ENCODE assay signal across 21 cellular contexts in the genomic region with DNA sequence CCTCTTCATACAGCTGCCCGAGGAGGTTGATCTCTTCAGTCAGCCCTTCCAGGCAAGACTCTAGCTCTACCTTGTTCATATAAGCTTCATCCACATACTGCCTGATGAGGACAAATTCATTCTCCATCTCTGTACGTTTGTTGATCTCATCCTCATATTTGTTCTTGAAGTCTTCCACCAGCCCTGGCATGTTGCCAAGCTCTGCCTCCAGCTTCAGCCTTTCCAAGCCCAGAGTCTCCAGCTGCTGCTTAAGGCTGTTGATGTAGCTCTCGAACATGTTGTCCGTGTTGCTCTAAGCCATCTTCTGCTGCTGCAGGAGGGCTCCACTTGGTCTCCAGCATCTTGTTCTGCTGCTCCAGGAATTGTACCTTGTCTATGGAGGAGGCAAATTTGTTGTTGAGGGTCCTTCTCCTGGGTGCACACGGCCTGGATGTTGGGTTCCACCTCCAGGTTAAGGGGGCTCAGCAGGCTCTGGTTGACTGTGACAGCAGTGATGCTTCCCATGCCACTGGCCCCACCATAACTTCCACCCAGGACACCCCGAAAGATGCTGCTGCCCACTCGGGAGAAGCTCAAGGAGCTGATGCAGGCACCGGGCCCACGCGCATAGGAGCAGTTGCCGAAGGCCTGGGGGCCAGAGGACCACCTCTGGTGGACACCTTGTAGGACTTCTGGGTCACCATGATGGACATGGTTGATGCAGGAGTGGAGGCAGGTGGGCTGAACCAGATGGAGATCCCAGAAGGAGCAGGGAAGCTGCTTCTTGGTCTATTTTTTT. TPM values are rescaled to one million over a fixed set of nuclear protein-coding genes. Genes with fewer than 3 reads are reported as not detected.
A peak's percentile ranks its signal among the peaks of the same experiment; 100 is the strongest.
DNase-seq lines count a peak whose midpoint lies in the region; TF ChIP-seq lines count a peak whose summit lies in the region.
"Had no signal": no experiment of that assay in that cellular context is flagged by ENCODE, and none has a peak within 500 bp of the region (broad histone marks: within the 10 kb centered on the region; RNA-seq: fewer than 3 reads in every experiment).

No MANE protein-coding gene starts in this region.

- H3K9me2 ChIP-seq in hepatocyte (replicated peaks; ENCODE audit: insufficient read depth): no peaks in the 10 kb centered on the region

- H3K27ac ChIP-seq in hepatocyte: no peak overlapping the region
- H3K27ac ChIP-seq: A549; BLaER1 treated with 17β-estradiol and CSF1 and Interleukin-3, amounts not matched to agents 10 nM and 100 nM; KMS-11 had no signal

- no peak for TF ChIP-seq CTCF in hepatocyte (IDR thresholded peaks at IDR 0.05; ENCODE audit: poor library complexity)

- WGBS in hepatocyte (ENCODE audit: low lambda C conversion rate, missing lambda C conversion rate): 94% methylated on average over 11 of the region's 11 CpGs

- H3K9me3 ChIP-seq in hepatocyte (ENCODE audit: low read depth): peaks cover 4% of the 10 kb centered on the region

- DNase-seq in NCI-H2196 (lab: John Stamatoyannopoulos, UW; ENCODE audit: unreplicated experiment) (peak; percentile 13), NCI-H2196 treated with DMSO at 0.1 percent for 48 hours (lab: John Stamatoyannopoulos, UW; ENCODE audit: unreplicated experiment) (no peak), COLO668 (lab: John Stamatoyannopoulos, UW; ENCODE audit: unreplicated experiment) (peak; percentile 43), RPMI8226 (peak; percentile 31), hepatocyte (ENCODE audit: low spot score) (peak; percentile 13), NCI-H146 (lab: John Stamatoyannopoulos, UW) (no peak), DMS79 (lab: John Stamatoyannopoulos, UW) (no peak)
- DNase-seq: CD8-positive, alpha-beta memory T cell; GF-D8; H9; MV-4-11; NCI-H1417; NCI-H187 treated with DMSO at 0.1 percent for 48 hours; NCI-H524; NK-92 treated with Interleukin-12 subunit alpha and Interleukin-12 subunit beta, amount 100 ng/mL, for 24 hours; SHP77 treated with DMSO at 0.1 percent for 48 hours; T-cell had no signal

- H3K4me1 ChIP-seq in hepatocyte (ENCODE audit: insufficient read depth): no peaks in the 10 kb centered on the region
- H3K4me1 ChIP-seq: A549; BLaER1 treated with 17β-estradiol and CSF1 and Interleukin-3, amounts not matched to agents 10 nM and 100 nM had no signal

- no peaks in the 10 kb centered on the region for H4K20me1 ChIP-seq in hepatocyte (ENCODE audit: insufficient read depth, poor library complexity, severe bottlenecking)
- H4K20me1 ChIP-seq: BLaER1 treated with 17β-estradiol and CSF1 and Interleukin-3, amounts not matched to agents 10 nM and 100 nM had no signal

- no peak overlapping the region for H3K4me3 ChIP-seq in hepatocyte
- H3K4me3 ChIP-seq: A549; BLaER1 treated with 17β-estradiol and CSF1 and Interleukin-3, amounts not matched to agents 10 nM and 100 nM; GM12878 had no signal

- H3K4me2 ChIP-seq in hepatocyte: no peak overlapping the region
- H3K4me2 ChIP-seq: A549; BLaER1 treated with 17β-estradiol and CSF1 and Interleukin-3, amounts not matched to agents 10 nM and 100 nM; KMS-11 had no signal

- no peaks in the 10 kb centered on the region for H3K36me3 ChIP-seq in hepatocyte (replicated peaks; ENCODE audit: insufficient read depth, low read depth)

- H3K79me2 ChIP-seq in hepatocyte: no peaks in the 10 kb centered on the region

- H2AFZ ChIP-seq in hepatocyte: no peak overlapping the region

- H3K27me3 ChIP-seq in hepatocyte: no peaks in the 10 kb centered on the region
- H3K27me3 ChIP-seq: BLaER1 treated with 17β-estradiol and CSF1 and Interleukin-3, amounts not matched to agents 10 nM and 100 nM had no signal

RNA-seq across cellular contexts. Expression of a gene that starts 30.3 kb away (rescaled TPM):
- total RNA-seq in hepatocyte: 8.2 and 9.0 TPM in 2 replicates
- polyA plus RNA-seq in hepatocyte: 5.1 and 7.3 TPM in 2 replicates

Comparison
In these comparisons a context has a peak if more than half of its experiments do, and no peak if none do; other contexts are left out.
1. DNase-seq: peak in NCI-H2196 (single experiment), COLO668 (single experiment), RPMI8226 (single experiment) and hepatocyte (single experiment); none in NCI-H2196 treated with DMSO at 0.1 percent for 48 hours (single experiment), NCI-H146 (single experiment) and DMS79 (single experiment).